In the genomic region with DNA sequence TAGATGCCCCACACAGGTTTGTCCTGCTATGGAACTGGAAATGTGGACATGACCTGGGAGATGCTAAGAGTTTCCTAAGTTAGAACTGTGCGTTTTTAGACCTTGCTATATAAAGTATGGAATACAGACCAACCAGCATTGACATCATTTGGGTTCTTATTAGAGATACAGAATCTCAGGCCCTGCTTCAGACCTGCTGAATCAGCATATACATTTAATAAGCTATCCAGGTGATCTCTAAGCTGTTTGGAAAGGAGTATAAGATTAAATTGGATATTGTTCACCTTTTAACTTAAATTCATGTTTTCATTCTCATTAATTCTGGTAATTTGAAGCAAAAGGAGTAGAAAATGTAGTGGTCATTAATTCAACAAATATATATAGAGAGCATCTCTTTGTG, we compare ENCODE assay signal across 16 cellular contexts.
"Had no signal": no experiment of that assay in that cellular context is flagged by ENCODE, and none has a peak within 500 bp of the region (broad histone marks: within the 10 kb centered on the region; RNA-seq: fewer than 3 reads in every experiment).

No MANE protein-coding gene starts in this region.

- ATAC-seq: effector memory CD8-positive, alpha-beta T cell; gastrocnemius medialis; heart right ventricle; stimulated activated naive CD8-positive, alpha-beta T cell treated with anti-CD3 and anti-CD28 coated beads, Interleukin-15, Interleukin-2, amounts not matched to agents 100 U/mL and 50 U/mL, for 24 hours had no signal

- H3K4me1 ChIP-seq: parathyroid adenoma, transverse colon had no signal

- H3K4me3 Mint-ChIP-seq: effector memory CD8-positive, alpha-beta T cell; mesothelial cell of epicardium; nephron progenitor cell had no signal

- H3K27ac ChIP-seq: epithelial cell of prostate, esophagus muscularis mucosa, parathyroid adenoma, testis, transverse colon had no signal

- H3K4me1 Mint-ChIP-seq: mesothelial cell of epicardium had no signal

- H3K27me3 ChIP-seq: esophagus muscularis mucosa, gastrocnemius medialis, heart right ventricle, sigmoid colon, testis, transverse colon had no signal

- H3K9me3 ChIP-seq: esophagus muscularis mucosa, gastrocnemius medialis, heart right ventricle, sigmoid colon, testis, transverse colon had no signal

- H3K9ac ChIP-seq: parathyroid adenoma had no signal

- H3K79me2 ChIP-seq: parathyroid adenoma had no signal

- H3K27me3 Mint-ChIP-seq: effector memory CD8-positive, alpha-beta T cell had no signal

- H2AFZ ChIP-seq: parathyroid adenoma had no signal

- DNase-seq: effector memory CD8-positive, alpha-beta T cell; gastrocnemius medialis; heart right ventricle; hypothalamus; kidney glomerular epithelial cell; nephron progenitor cell; sigmoid colon; stimulated activated CD4-positive, alpha-beta T cell treated with anti-CD3 and anti-CD28 coated beads, Interleukin-12 subunit alpha, Interleukin-12 subunit beta, amount 100 ng/mL, for 4 hours; stimulated activated naive CD8-positive, alpha-beta T cell treated with anti-CD3 and anti-CD28 coated beads, Interleukin-15, Interleukin-2, amounts not matched to agents 100 U/mL and 50 U/mL, for 24 hours; testis; transverse colon had no signal

- H3K4me3 ChIP-seq: esophagus muscularis mucosa, gastrocnemius medialis, heart right ventricle, sigmoid colon, skin epidermis, testis, transverse colon had no signal

- H3K27ac Mint-ChIP-seq: mesothelial cell of epicardium, nephron progenitor cell had no signal

- H3K9me3 Mint-ChIP-seq: effector memory CD8-positive, alpha-beta T cell; mesothelial cell of epicardium; nephron progenitor cell had no signal
